In the genomic region with DNA sequence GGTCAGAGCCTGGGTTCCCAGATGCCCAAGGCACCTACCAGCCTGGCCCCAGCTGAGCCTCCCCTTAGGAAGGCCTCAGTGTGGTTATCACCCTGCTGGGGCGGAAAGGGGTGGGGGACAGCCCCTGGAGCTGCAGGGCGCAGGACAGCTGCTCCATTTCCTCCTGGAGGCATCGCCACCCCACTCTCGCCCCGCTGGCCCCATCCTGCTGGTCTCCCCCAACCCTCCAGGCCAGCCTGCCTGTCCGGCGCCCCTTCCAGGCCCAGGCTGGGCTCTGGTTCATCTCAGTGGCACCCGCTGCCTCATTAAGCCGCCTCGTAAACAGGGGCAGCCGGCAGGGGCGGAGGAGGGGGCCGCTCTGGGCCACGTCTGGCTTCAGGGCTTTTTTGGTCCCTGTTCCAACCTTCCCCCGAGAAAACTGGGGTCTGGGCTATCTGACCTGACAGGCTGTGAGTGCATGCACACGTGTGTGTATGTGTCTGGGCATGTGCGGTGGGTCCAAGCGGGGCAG, we compare ENCODE assay signal across 17 cellular contexts. TPM values are rescaled to one million over a fixed set of nuclear protein-coding genes. Genes with fewer than 3 reads are reported as not detected.
"Had no signal": no experiment of that assay in that cellular context is flagged by ENCODE, and none has a peak within 500 bp of the region (broad histone marks: within the 10 kb centered on the region; RNA-seq: fewer than 3 reads in every experiment).

No MANE protein-coding gene starts in this region.

- DNase-seq: activated CD4-positive, alpha-beta T cell treated with anti-CD3 and anti-CD28 coated beads, Interleukin-2, amount 50 U/mL, for 48 hours; activated CD4-positive, CD25-positive, alpha-beta regulatory T cell treated with anti-CD3 and anti-CD28 coated beads, Interleukin-2, amount 50 U/mL, for 72 hours; activated CD8-positive, alpha-beta memory T cell treated with anti-CD3 and anti-CD28 coated beads, Interleukin-2, amount 10 ng/mL, durations not matched to agents 7 days and 5 days; activated gamma-delta T cell; activated T-cell treated with anti-CD3 and anti-CD28 coated beads, Interleukin-2, amount 50 U/mL, for 24 hours; anterior cingulate cortex; esophagus squamous epithelium; foreskin keratinocyte; naive thymus-derived CD4-positive, alpha-beta T cell; stimulated activated CD4-positive, alpha-beta T cell treated with anti-CD3 and anti-CD28 coated beads, Interleukin-4, amount 100 ng/mL, for 24 hours; stomach; T-helper 9 cell had no signal

- H3K27ac ChIP-seq: esophagus squamous epithelium, foreskin keratinocyte, prostate gland, stomach had no signal

- H3K4me3 ChIP-seq: esophagus squamous epithelium, prostate gland, stomach had no signal

- H3K36me3 ChIP-seq: esophagus squamous epithelium, prostate gland, stomach had no signal

- ATAC-seq: activated CD8-positive, alpha-beta memory T cell treated with anti-CD3 and anti-CD28 coated beads, Interleukin-2, amount 10 ng/mL, durations not matched to agents 7 days and 5 days; foreskin keratinocyte; naive thymus-derived CD4-positive, alpha-beta T cell; sciatic nerve had no signal

- H3K9me3 ChIP-seq: esophagus squamous epithelium, prostate gland, stomach had no signal

- H3K4me1 ChIP-seq: foreskin keratinocyte, prostate gland, stomach had no signal

RNA-seq across cellular contexts. Expression of a gene that starts 30.8 kb away (rescaled TPM):
- total RNA-seq: activated CD8-positive, alpha-beta memory T cell treated with anti-CD3 and anti-CD28 coated beads, Interleukin-2, amount 10 ng/mL, durations not matched to agents 7 days and 5 days; bronchial epithelial cell; foreskin keratinocyte; lung microvascular endothelial cell had no signal

RNA-seq across cellular contexts. Expression of a gene that starts 36.0 kb away (rescaled TPM):
- total RNA-seq: activated CD8-positive, alpha-beta memory T cell treated with anti-CD3 and anti-CD28 coated beads, Interleukin-2, amount 10 ng/mL, durations not matched to agents 7 days and 5 days; bronchial epithelial cell; foreskin keratinocyte; lung microvascular endothelial cell; mononuclear cell; naive thymus-derived CD4-positive, alpha-beta T cell had no signal
